Comparison of ENCODE assay signal across 34 cellular contexts in the genomic region with DNA sequence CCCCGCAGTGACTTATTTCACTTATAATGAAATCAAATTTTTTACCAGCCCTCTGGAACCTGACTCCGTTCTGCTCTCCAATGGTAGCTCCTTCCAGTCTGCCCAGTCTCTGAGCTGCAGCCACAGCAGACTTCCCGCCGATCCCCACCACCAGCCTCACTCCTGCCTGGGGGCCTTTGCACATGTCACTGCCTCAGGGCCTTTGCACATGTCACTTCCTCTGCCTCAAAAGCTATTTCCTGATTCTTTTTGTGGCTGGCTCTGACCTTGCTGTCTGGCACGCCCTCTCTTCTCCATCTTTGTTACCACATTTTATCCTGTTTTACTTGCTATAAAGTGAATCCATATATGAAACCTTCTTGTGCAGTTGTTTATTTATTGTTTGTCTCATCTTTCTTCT.
"Had no signal": no experiment of that assay in that cellular context is flagged by ENCODE, and none has a peak within 500 bp of the region (broad histone marks: within the 10 kb centered on the region; RNA-seq: fewer than 3 reads in every experiment).

No MANE protein-coding gene starts in this region.

- H3K4me3 ChIP-seq: MG63 had no signal

- H3K27me3 ChIP-seq: MG63 had no signal

- H3K9me3 ChIP-seq: MG63 had no signal

- DNase-seq: Karpas-422, Kasumi-1, MG63, MM.1S, MV-4-11, NCI-H1048, NCI-H1092, NCI-H1092 treated with DMSO at 0.1 percent for 48 hours, NCI-H1105, NCI-H1105 treated with DMSO at 0.1 percent for 48 hours, NCI-H1417, NCI-H1417 treated with DMSO at 0.1 percent for 48 hours, NCI-H1436, NCI-H1436 treated with DMSO at 0.1 percent for 48 hours, NCI-H146, NCI-H1694, NCI-H1694 treated with DMSO at 0.1 percent for 48 hours, NCI-H187, NCI-H187 treated with DMSO at 0.1 percent for 48 hours, NCI-H1930, NCI-H2029, NCI-H2029 treated with DMSO at 0.1 percent for 48 hours, NCI-H2081, NCI-H2081 treated with DMSO at 0.1 percent for 48 hours, NCI-H2107, NCI-H2171, NCI-H2171 treated with DMSO at 0.1 percent for 48 hours, NCI-H2227 treated with DMSO at 0.1 percent for 48 hours, NCI-H226, NCI-H345, NCI-H446, NCI-H446 treated with DMSO at 0.1 percent for 48 hours, NCI-H510A, NCI-H510A treated with DMSO at 0.1 percent for 48 hours had no signal

- H3K36me3 ChIP-seq: MG63 had no signal
